Comparison of ENCODE assay signal across 28 cellular contexts in genomic region chr5:101520417-101520816, GRCh38.
"Had no signal": no experiment of that assay in that cellular context is flagged by ENCODE, and none has a peak within 500 bp of the region (broad histone marks: within the 10 kb centered on the region; RNA-seq: fewer than 3 reads in every experiment).

No MANE protein-coding gene starts in this region.

- H3K4me3 ChIP-seq: ascending aorta, PC-9 had no signal

- ATAC-seq: activated CD4-positive, alpha-beta T cell treated with anti-CD3 and anti-CD28 coated beads for 36 hours; activated CD4-positive, CD25-positive, alpha-beta regulatory T cell treated with anti-CD3 and anti-CD28 coated beads, Interleukin-2, amount 50 U/mL, for 24 hours; activated CD8-positive, alpha-beta T cell treated with anti-CD3 and anti-CD28 coated beads, Interleukin-2, amount 10 ng/mL, durations not matched to agents 7 days and 5 days; Right ventricle myocardium inferior; WTC11 had no signal

- DNase-seq: activated CD4-positive, alpha-beta T cell treated with anti-CD3 and anti-CD28 coated beads for 36 hours; activated CD4-positive, alpha-beta T cell treated with anti-CD3 and anti-CD28 coated beads, Interleukin-2, amount 10 ng/mL, durations not matched to agents 7 days and 5 days; activated CD4-positive, alpha-beta T cell treated with anti-CD3 and anti-CD28 coated beads, Interleukin-2, amount 50 U/mL, for 48 hours; activated CD8-positive, alpha-beta T cell treated with anti-CD3 and anti-CD28 coated beads, Interleukin-2, amount 10 ng/mL, durations not matched to agents 7 days and 5 days; activated gamma-delta T cell; activated naive CD4-positive, alpha-beta T cell treated with Interleukin-2 at 50 U/mL for 16 hours; activated naive CD8-positive, alpha-beta T cell treated with anti-CD3 and anti-CD28 coated beads, Interleukin-2, amount 10 ng/mL, durations not matched to agents 7 days and 5 days; activated T-cell treated with anti-CD3 and anti-CD28 coated beads, Interleukin-2, amount 50 U/mL, for 24 hours; amygdala; caudate nucleus; cerebellar nuclear complex; Karpas-422; KBM-7; NCI-H1105; NCI-H1436; NCI-H1694; NCI-H1930; NCI-H2081 treated with DMSO at 0.1 percent for 48 hours; NCI-H345; NCI-H526; NCI-H748 treated with DMSO at 0.1 percent for 48 hours; NK-92 treated with Interleukin-12 subunit alpha and Interleukin-12 subunit beta, amount 100 ng/mL, for 24 hours; SIG-M5 had no signal
